9 cellular contexts compared by ENCODE assay signal in genomic region chr6:125792172-125792571, GRCh38. TPM values are rescaled to one million over a fixed set of nuclear protein-coding genes. Genes with fewer than 3 reads are reported as not detected.
A peak's percentile ranks its signal among the peaks of the same experiment; 100 is the strongest.
DNase-seq lines count a peak whose midpoint lies in the region; ATAC-seq and TF ChIP-seq lines count a peak whose summit lies in the region.
"Had no signal": no experiment of that assay in that cellular context is flagged by ENCODE, and none has a peak within 500 bp of the region (broad histone marks: within the 10 kb centered on the region; RNA-seq: fewer than 3 reads in every experiment).

No MANE protein-coding gene starts in this region.

- POLR2A ChIA-PET in CD8-positive, alpha-beta memory T cell (lab: Charles Lee), result interaction anchor here (0.6 to 4.6 kb wide), 6 partner anchors 11 to 164 kb away, joined by 3 to 188 read pairs (median 30); partner anchors contain the start of gene HINT3

- no peaks in the 10 kb centered on the region for H3F3A ChIP-seq in Loucy (ENCODE audit: low read depth)

- H3K4me1 ChIP-seq in CD8-positive, alpha-beta memory T cell (ENCODE audit: insufficient read depth, low read length), result peaks cover 42% of the 10 kb centered on the region
- peaks cover 47% of the 10 kb centered on the region for H3K4me1 ChIP-seq in Loucy (ENCODE audit: insufficient read depth, low read length, poor library complexity, severe bottlenecking)
- H3K4me1 ChIP-seq in neutrophil (ENCODE audit: control insufficient read depth in 1 of 2, insufficient read depth in 1 of 2, low read depth in 1 of 2, low read length in 1 of 2), result peaks cover 39 to 43% of the 10 kb centered on the region in 2 experiments

- no peak for ATAC-seq in HG03280 (IDR thresholded peaks at IDR 0.05; ENCODE audit: unreplicated experiment)

- no peaks in the 10 kb centered on the region for H3K9me3 Mint-ChIP-seq in CD8-positive, alpha-beta memory T cell
- H3K9me3 Mint-ChIP-seq: H9 had no signal

- H3K79me2 ChIP-seq in Loucy (ENCODE audit: insufficient read depth, low read length), result peaks cover 63% of the 10 kb centered on the region

- peaks cover 0 to 23% (median 2%) of the 10 kb centered on the region in 3 donors for H3K36me3 Mint-ChIP-seq in CD8-positive, alpha-beta memory T cell

- peak overlapping the region; percentile 90 for H3K9ac ChIP-seq in Loucy (ENCODE audit: low read depth, low read length, poor library complexity, severe bottlenecking)

- TF ChIP-seq CTCF in Loucy (conservative IDR thresholded peaks at IDR 0.05; ENCODE audit: low read length), result no peak
- no peak for TF ChIP-seq CTCF in neutrophil (IDR thresholded peaks at IDR 0.05)

- peaks cover 14% of the 10 kb centered on the region for H4K20me1 ChIP-seq in Loucy (ENCODE audit: insufficient read depth, low read length, poor library complexity, severe bottlenecking)

- H3K4me3 Mint-ChIP-seq in CD8-positive, alpha-beta memory T cell, result peak overlapping the region; percentile 91 to 100 (median 95)

- no peak overlapping the region for H2AFZ ChIP-seq in Loucy (ENCODE audit: low read length)

- H3K4me2 ChIP-seq in Loucy (ENCODE audit: low read depth, low read length, poor library complexity, severe bottlenecking), result peak overlapping the region; percentile 74

- DNase-seq in CD8-positive, alpha-beta memory T cell, result no peak
- DNase-seq in NOMO-1 treated with dmso at 0.1 percent for 144 hours (lab: John Stamatoyannopoulos, UW; ENCODE audit: unreplicated experiment) (no peak), anterior cingulate cortex (lab: John Stamatoyannopoulos, UW) (no peak), NOMO-1 treated with DMSO at 0.1 percent for 48 hours (lab: John Stamatoyannopoulos, UW; ENCODE audit: unreplicated experiment) (no peak)

- H3K4me1 Mint-ChIP-seq in CD8-positive, alpha-beta memory T cell, result peaks cover 56 to 71% (median 68%) of the 10 kb centered on the region in 3 donors

- H3K4me3 ChIP-seq in CD8-positive, alpha-beta memory T cell (ENCODE audit: low read length), result no peak overlapping the region
- H3K4me3 ChIP-seq in Loucy (ENCODE audit: low read length, poor library complexity, severe bottlenecking), result peak overlapping the region; percentile 82
- H3K4me3 ChIP-seq in neutrophil (ENCODE audit: low read depth in 1 of 2, low read length in 1 of 2), result peak overlapping the region in 1 of 2 experiments; percentile 94

- no peaks in the 10 kb centered on the region for H3K27me3 ChIP-seq in CD8-positive, alpha-beta memory T cell (ENCODE audit: insufficient read depth, low read length, poor library complexity, severe bottlenecking)
- no peaks in the 10 kb centered on the region for H3K27me3 ChIP-seq in Loucy (ENCODE audit: insufficient read depth, low read length, poor library complexity, severe bottlenecking)
- no peaks in the 10 kb centered on the region for H3K27me3 ChIP-seq in neutrophil

- no peak overlapping the region for H3K27ac ChIP-seq in CD8-positive, alpha-beta memory T cell (ENCODE audit: low read depth, low read length)
- peak overlapping the region; percentile 5 for H3K27ac ChIP-seq in cingulate gyrus (ENCODE audit: low read depth, low read length)
- H3K27ac ChIP-seq in neutrophil, result peak overlapping the region; percentile 87

- H3K27me3 Mint-ChIP-seq in CD8-positive, alpha-beta memory T cell, result peaks cover 0 to 1% of the 10 kb centered on the region in 2 donors

- CTCF ChIA-PET in CD8-positive, alpha-beta memory T cell (lab: Charles Lee), result interaction anchor here (0.6 to 6.1 kb wide), 24 partner anchors 10 to 200 kb away, joined by 3 to 103 read pairs (median 10); partner anchors contain the start of genes HINT3 and TRMT11

- H3K9me2 ChIP-seq in Loucy (replicated peaks; ENCODE audit: low read depth, low read length), result no peaks in the 10 kb centered on the region

- peak overlapping the region in 7 of 8 donors; percentile 24 to 97 (median 88) for H3K27ac Mint-ChIP-seq in CD8-positive, alpha-beta memory T cell

- no peaks in the 10 kb centered on the region for H3K36me3 ChIP-seq in CD8-positive, alpha-beta memory T cell (ENCODE audit: insufficient read depth, low read length)
- H3K36me3 ChIP-seq in Loucy (ENCODE audit: insufficient read depth, low read length) (no peaks in the 10 kb centered on the region), neutrophil (no peaks in the 10 kb centered on the region)

- no peaks in the 10 kb centered on the region for H3K9me3 ChIP-seq in CD8-positive, alpha-beta memory T cell (ENCODE audit: low read length)
- no peaks in the 10 kb centered on the region for H3K9me3 ChIP-seq in Loucy (ENCODE audit: insufficient read depth, low read depth, low read length)
- no peaks in the 10 kb centered on the region for H3K9me3 ChIP-seq in neutrophil

RNA-seq across cellular contexts. Expression of gene NCOA7, which starts 1.4 kb away (rescaled TPM):
- 10 to 100 TPM; 54.7 to 62.5 TPM for total RNA-seq in CD8-positive, alpha-beta memory T cell
- polyA plus RNA-seq in CD8-positive, alpha-beta memory T cell, result 38.3 TPM

RNA-seq across cellular contexts. Expression of gene HEY2, which starts 42.7 kb away (rescaled TPM):
- under 1 TPM; 0.09 TPM for total RNA-seq in CD8-positive, alpha-beta memory T cell
- 0.20 TPM for polyA plus RNA-seq in CD8-positive, alpha-beta memory T cell
